In the genomic region with DNA sequence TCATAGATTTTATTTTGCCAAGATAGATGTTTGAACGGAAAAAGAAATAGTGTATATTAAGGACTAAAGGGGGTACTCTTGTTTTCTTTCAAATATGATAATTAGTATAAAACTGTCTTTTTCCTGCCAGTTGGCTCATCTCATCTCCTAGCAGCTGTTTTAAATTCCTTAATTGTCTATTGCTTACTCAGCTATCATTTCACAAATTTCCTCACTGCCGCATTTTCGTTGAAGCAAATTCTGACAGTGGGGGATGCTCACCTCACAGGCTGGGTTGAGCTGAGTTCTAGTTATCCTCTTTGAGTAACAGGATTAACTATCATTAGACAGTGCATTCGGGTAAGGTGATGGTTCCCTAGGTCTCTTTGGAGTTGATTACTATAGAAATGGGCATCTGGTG, we compare ENCODE assay signal across 22 cellular contexts.
"Had no signal": no experiment of that assay in that cellular context is flagged by ENCODE, and none has a peak within 500 bp of the region (broad histone marks: within the 10 kb centered on the region; RNA-seq: fewer than 3 reads in every experiment).

No MANE protein-coding gene starts in this region.

- H3K4me1 ChIP-seq: left ventricle myocardium inferior, right atrium auricular region, right lobe of liver, spleen, suprapubic skin, tibial artery, upper lobe of right lung had no signal

- H3K9me3 Mint-ChIP-seq: natural killer cell treated with Interleukin-12 subunit alpha and Interleukin-12 subunit beta and Interleukin-15 and Interleukin-18, amount 100 ng/mL, for 72 hours; stimulated activated effector memory CD8-positive, alpha-beta T cell treated with anti-CD3 and anti-CD28 coated beads, Interleukin-12 subunit alpha, Interleukin-12 subunit beta, amount 100 ng/mL, for 72 hours; stimulated activated naive CD8-positive, alpha-beta T cell treated with anti-CD3 and anti-CD28 coated beads, Interleukin-15, Interleukin-2, amounts not matched to agents 100 ng/mL and 50 ng/mL, for 24 hours had no signal

- H3K4me3 ChIP-seq: left ventricle myocardium inferior, lung, ovary, right atrium auricular region, right lobe of liver, spleen, suprapubic skin, thoracic aorta, tibial artery, upper lobe of right lung had no signal

- H3K27ac ChIP-seq: left ventricle myocardium inferior, ovary, right atrium auricular region, right lobe of liver, spleen, suprapubic skin, thoracic aorta, tibial artery, upper lobe of right lung had no signal

- H3K36me3 ChIP-seq: ovary, right atrium auricular region, right lobe of liver, spleen, suprapubic skin, thoracic aorta, tibial artery, upper lobe of right lung had no signal

- H3K27ac Mint-ChIP-seq: mesothelial cell of epicardium; naive thymus-derived CD4-positive, alpha-beta T cell; natural killer cell treated with Interleukin-12 subunit alpha and Interleukin-12 subunit beta and Interleukin-15 and Interleukin-18, amount 100 ng/mL, for 72 hours; progenitor cell of endocrine pancreas; stimulated activated effector memory CD8-positive, alpha-beta T cell treated with anti-CD3 and anti-CD28 coated beads, Interleukin-12 subunit alpha, Interleukin-12 subunit beta, amount 100 ng/mL, for 72 hours; stimulated activated naive CD8-positive, alpha-beta T cell treated with anti-CD3 and anti-CD28 coated beads, Interleukin-15, Interleukin-2, amounts not matched to agents 100 ng/mL and 50 ng/mL, for 24 hours had no signal

- H3K4me1 Mint-ChIP-seq: mesothelial cell of epicardium; naive thymus-derived CD4-positive, alpha-beta T cell; stimulated activated effector memory CD8-positive, alpha-beta T cell treated with anti-CD3 and anti-CD28 coated beads, Interleukin-12 subunit alpha, Interleukin-12 subunit beta, amount 100 ng/mL, for 72 hours had no signal

- H3K4me3 Mint-ChIP-seq: mesothelial cell of epicardium; naive thymus-derived CD4-positive, alpha-beta T cell; natural killer cell treated with Interleukin-12 subunit alpha and Interleukin-12 subunit beta and Interleukin-15 and Interleukin-18, amount 100 ng/mL, for 72 hours; stimulated activated effector memory CD8-positive, alpha-beta T cell treated with anti-CD3 and anti-CD28 coated beads, Interleukin-12 subunit alpha, Interleukin-12 subunit beta, amount 100 ng/mL, for 72 hours; stimulated activated naive CD8-positive, alpha-beta T cell treated with anti-CD3 and anti-CD28 coated beads, Interleukin-15, Interleukin-2, amounts not matched to agents 100 ng/mL and 50 ng/mL, for 24 hours had no signal

- H3K27me3 ChIP-seq: ovary, right atrium auricular region, right lobe of liver, spleen, suprapubic skin, tibial artery, upper lobe of right lung had no signal

- H3K36me3 Mint-ChIP-seq: naive thymus-derived CD4-positive, alpha-beta T cell; natural killer cell treated with Interleukin-12 subunit alpha and Interleukin-12 subunit beta and Interleukin-15 and Interleukin-18, amount 100 ng/mL, for 72 hours; stimulated activated effector memory CD8-positive, alpha-beta T cell treated with anti-CD3 and anti-CD28 coated beads, Interleukin-12 subunit alpha, Interleukin-12 subunit beta, amount 100 ng/mL, for 72 hours had no signal

- H3K9me3 ChIP-seq: ovary, right lobe of liver, suprapubic skin, thoracic aorta, upper lobe of right lung had no signal

- DNase-seq: islet precursor cell; left ventricle myocardium inferior; mesendoderm; naive thymus-derived CD4-positive, alpha-beta T cell; ovary; right lobe of liver; small intestine; spleen; stimulated activated CD4-positive, alpha-beta T cell treated with anti-CD3 and anti-CD28 coated beads, Interleukin-4, amount 100 ng/mL, for 24 hours; stimulated activated naive CD4-positive, alpha-beta T cell; tibial artery; trophoblast cell; upper lobe of right lung had no signal

- H3K27me3 Mint-ChIP-seq: progenitor cell of endocrine pancreas; stimulated activated naive CD8-positive, alpha-beta T cell treated with anti-CD3 and anti-CD28 coated beads, Interleukin-15, Interleukin-2, amounts not matched to agents 100 ng/mL and 50 ng/mL, for 24 hours had no signal
